In genomic region chr18:28201056-28201455, GRCh38 we compare ENCODE assay signal across 30 cellular contexts. TPM values are rescaled to one million over a fixed set of nuclear protein-coding genes. Genes with fewer than 3 reads are reported as not detected.
"Had no signal": no experiment of that assay in that cellular context is flagged by ENCODE, and none has a peak within 500 bp of the region (broad histone marks: within the 10 kb centered on the region; RNA-seq: fewer than 3 reads in every experiment).

No MANE protein-coding gene starts in this region.

- ATAC-seq: activated CD8-positive, alpha-beta T cell treated with anti-CD3 and anti-CD28 coated beads for 36 hours; activated T-cell treated with anti-CD3 and anti-CD28 coated beads, Interleukin-2, amount 50 U/mL, for 72 hours; activated T-helper 17 cell treated with anti-CD3 and anti-CD28 coated beads, Interleukin-2, amount 50 U/mL, for 72 hours had no signal

- FAIRE-seq: RCC 7860 had no signal

- H2AFZ ChIP-seq: PC-9 had no signal

- H3K27me3 ChIP-seq: ascending aorta, breast epithelium, MG63, SJCRH30 had no signal

- H3K4me2 ChIP-seq: PC-9 had no signal

- H3K4me1 ChIP-seq: ascending aorta, breast epithelium, SJCRH30 had no signal

- H3K27ac ChIP-seq: ascending aorta, breast epithelium, PC-9, SJCRH30, SK-N-MC had no signal

- DNase-seq: activated CD4-positive, alpha-beta T cell treated with anti-CD3 and anti-CD28 coated beads, Interleukin-2, amount 10 ng/mL, durations not matched to agents 24 days and 14 days; activated CD4-positive, alpha-beta T cell treated with anti-CD3 and anti-CD28 coated beads, Interleukin-2, amount 50 U/mL, for 4 hours; activated CD8-positive, alpha-beta T cell treated with anti-CD3 and anti-CD28 coated beads for 36 hours; activated effector memory CD4-positive, alpha-beta T cell treated with anti-CD3 and anti-CD28 coated beads, Interleukin-2, amount 50 U/mL, for 16 hours; activated naive CD4-positive, alpha-beta T cell; activated naive CD4-positive, alpha-beta T cell treated with anti-CD3 and anti-CD28 coated beads, Interleukin-2, amount 50 U/mL, for 16 hours; activated naive CD8-positive, alpha-beta T cell treated with anti-CD3 and anti-CD28 coated beads, Interleukin-2, amount 10 ng/mL, durations not matched to agents 7 days and 5 days; activated T-cell treated with anti-CD3 and anti-CD28 coated beads, Interleukin-2, amount 50 U/mL, for 1 hour; activated T-cell treated with anti-CD3 and anti-CD28 coated beads, Interleukin-2, amount 50 U/mL, for 72 hours; amygdala; Karpas-422; MG63; MV-4-11; NCI-H1092; NCI-H1436 treated with DMSO at 0.1 percent for 48 hours; NCI-H1694 treated with DMSO at 0.1 percent for 48 hours; NCI-H2029; NCI-H345; NCI-H526; NCI-H748 treated with DMSO at 0.1 percent for 48 hours; PC-9; SHP77; SJCRH30; T1000 had no signal

- H3K9me3 ChIP-seq: ascending aorta, breast epithelium, MG63, SJCRH30 had no signal

- H3K36me3 ChIP-seq: ascending aorta, breast epithelium, MG63, SJCRH30 had no signal

- H3K4me3 ChIP-seq: ascending aorta, breast epithelium, MG63, PC-9, SJCRH30, SK-N-MC had no signal

RNA-seq across cellular contexts. Expression of gene CDH2, which starts 24.1 kb away (rescaled TPM):
- total RNA-seq: activated naive CD8-positive, alpha-beta T cell treated with anti-CD3 and anti-CD28 coated beads, Interleukin-2, amount 10 ng/mL, durations not matched to agents 7 days and 5 days; OCI-LY7 had no signal
